11 cellular contexts compared by ENCODE assay signal in the genomic region with DNA sequence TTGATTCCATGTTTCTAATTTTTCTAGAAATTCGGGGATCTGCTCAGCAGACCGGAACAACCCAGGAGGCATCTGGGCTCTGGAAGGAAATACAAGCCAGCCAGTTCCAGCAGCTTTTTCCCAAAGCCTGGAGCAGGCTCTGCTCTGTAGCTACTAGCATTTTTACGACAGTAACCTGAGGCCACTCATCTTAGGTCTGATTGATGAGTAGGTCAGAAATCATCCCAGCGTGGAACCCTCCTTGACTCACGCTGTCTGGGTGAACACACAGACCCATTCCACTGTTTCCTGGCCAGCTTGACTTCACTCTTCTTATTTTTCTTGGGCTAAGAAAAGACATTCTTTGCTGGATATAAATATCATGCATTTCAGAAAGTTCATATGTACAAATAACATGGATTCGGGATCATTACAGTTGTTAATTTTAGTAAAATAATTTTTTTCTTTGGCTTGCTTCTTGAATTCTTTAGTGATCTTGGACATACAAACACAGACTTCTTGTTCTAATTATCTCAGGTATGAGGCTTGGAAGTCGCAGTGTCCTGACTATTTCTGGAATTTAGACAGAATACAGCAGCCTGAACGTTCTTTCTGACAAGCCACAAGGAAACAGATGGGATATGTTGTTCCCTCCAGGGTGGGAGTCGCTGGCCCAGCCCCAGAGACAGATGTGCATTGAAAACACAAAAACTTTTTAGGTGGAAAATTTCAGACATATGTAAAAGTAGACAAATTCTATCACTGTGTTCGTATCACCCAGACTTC. TPM values are rescaled to one million over a fixed set of nuclear protein-coding genes. Genes with fewer than 3 reads are reported as not detected.
A peak's percentile ranks its signal among the peaks of the same experiment; 100 is the strongest.
DNase-seq lines count a peak whose midpoint lies in the region; ATAC-seq and TF ChIP-seq lines count a peak whose summit lies in the region.
"Had no signal": no experiment of that assay in that cellular context is flagged by ENCODE, and none has a peak within 500 bp of the region (broad histone marks: within the 10 kb centered on the region; RNA-seq: fewer than 3 reads in every experiment).

No MANE protein-coding gene starts in this region.

- H3K27ac Mint-ChIP-seq in activated CD4-positive, alpha-beta T cell treated with anti-CD3 and anti-CD28 coated beads, Interleukin-2, amount 10 ng/mL, durations not matched to agents 24 days and 14 days, result no peak overlapping the region
- peak overlapping the region; percentile 86 for H3K27ac Mint-ChIP-seq in stimulated activated effector memory CD8-positive, alpha-beta T cell treated with anti-CD3 and anti-CD28 coated beads, Interleukin-12 subunit alpha, Interleukin-12 subunit beta, amount 100 ng/mL, for 72 hours
- H3K27ac Mint-ChIP-seq: endodermal cell had no signal

- no peaks in the 10 kb centered on the region for H3K36me3 Mint-ChIP-seq in activated CD4-positive, alpha-beta T cell treated with anti-CD3 and anti-CD28 coated beads, Interleukin-2, amount 10 ng/mL, durations not matched to agents 24 days and 14 days (ENCODE audit: low read depth)
- H3K36me3 Mint-ChIP-seq in stimulated activated effector memory CD8-positive, alpha-beta T cell treated with anti-CD3 and anti-CD28 coated beads, Interleukin-12 subunit alpha, Interleukin-12 subunit beta, amount 100 ng/mL, for 72 hours, result peaks cover 8% of the 10 kb centered on the region
- H3K36me3 Mint-ChIP-seq: CD4-positive, CD25-positive, alpha-beta regulatory T cell had no signal

- no peak for DNase-seq in activated CD4-positive, alpha-beta T cell treated with anti-CD3 and anti-CD28 coated beads, Interleukin-2, amount 10 ng/mL, durations not matched to agents 24 days and 14 days
- no peak for DNase-seq in activated CD4-positive, alpha-beta T cell treated with anti-CD3 and anti-CD28 coated beads for 1 hour
- DNase-seq in RPMI7951 (ENCODE audit: low read depth), result peak; percentile 96
- peak; percentile 82 for DNase-seq in fibroblast of gingiva (ENCODE audit: low read depth)
- DNase-seq in stimulated activated effector memory CD8-positive, alpha-beta T cell treated with anti-CD3 and anti-CD28 coated beads, Interleukin-12 subunit alpha, Interleukin-12 subunit beta, amount 100 ng/mL, for 72 hours (ENCODE audit: low spot score in 2 of 2), result no peak
- DNase-seq in left lung, result no peak
- no peak for DNase-seq in NCI-H146 (lab: John Stamatoyannopoulos, UW)
- DNase-seq: endodermal cell had no signal

- H3K4me3 ChIP-seq in left lung, result no peak overlapping the region

- H3K27me3 Mint-ChIP-seq in activated CD4-positive, alpha-beta T cell treated with anti-CD3 and anti-CD28 coated beads, Interleukin-2, amount 10 ng/mL, durations not matched to agents 24 days and 14 days, result peaks cover 22% of the 10 kb centered on the region

- H3K4me3 Mint-ChIP-seq in activated CD4-positive, alpha-beta T cell treated with anti-CD3 and anti-CD28 coated beads, Interleukin-2, amount 10 ng/mL, durations not matched to agents 24 days and 14 days, result peak overlapping the region; percentile 51
- peak overlapping the region; percentile 39 for H3K4me3 Mint-ChIP-seq in stimulated activated effector memory CD8-positive, alpha-beta T cell treated with anti-CD3 and anti-CD28 coated beads, Interleukin-12 subunit alpha, Interleukin-12 subunit beta, amount 100 ng/mL, for 72 hours
- H3K4me3 Mint-ChIP-seq: endodermal cell, neural crest cell had no signal

- no peak for TF ChIP-seq CTCF in left lung (IDR thresholded peaks at IDR 0.05)

- intact Hi-C loops in activated CD4-positive, alpha-beta T cell treated with anti-CD3 and anti-CD28 coated beads, Interleukin-2, amount 10 ng/mL, durations not matched to agents 24 days and 14 days (cut with micrococcal nuclease), result loop anchor here (5.0 to 10.0 kb wide), 5 partner anchors 240 to 1425 kb away; no protein-coding TSS in a partner anchor
- intact Hi-C loops in left lung (cut with DNase I), result no loop called here

- H3K27me3 ChIP-seq in left lung, result no peaks in the 10 kb centered on the region

- H3K9me3 Mint-ChIP-seq in activated CD4-positive, alpha-beta T cell treated with anti-CD3 and anti-CD28 coated beads, Interleukin-2, amount 10 ng/mL, durations not matched to agents 24 days and 14 days, result no peaks in the 10 kb centered on the region
- no peaks in the 10 kb centered on the region for H3K9me3 Mint-ChIP-seq in stimulated activated effector memory CD8-positive, alpha-beta T cell treated with anti-CD3 and anti-CD28 coated beads, Interleukin-12 subunit alpha, Interleukin-12 subunit beta, amount 100 ng/mL, for 72 hours
- H3K9me3 Mint-ChIP-seq: CD4-positive, CD25-positive, alpha-beta regulatory T cell; endodermal cell; neural crest cell had no signal

- ATAC-seq in stimulated activated effector memory CD8-positive, alpha-beta T cell treated with anti-CD3 and anti-CD28 coated beads, Interleukin-12 subunit alpha, Interleukin-12 subunit beta, amount 100 ng/mL, for 72 hours, result peak; percentile 67
- no peak for ATAC-seq in left lung
- no peak for ATAC-seq in GM19467 (IDR thresholded peaks at IDR 0.05; ENCODE audit: unreplicated experiment)

- no peaks in the 10 kb centered on the region for H3K36me3 ChIP-seq in left lung

- H3K27ac ChIP-seq in left lung, result no peak overlapping the region

- peaks cover 17% of the 10 kb centered on the region for H3K4me1 Mint-ChIP-seq in activated CD4-positive, alpha-beta T cell treated with anti-CD3 and anti-CD28 coated beads, Interleukin-2, amount 10 ng/mL, durations not matched to agents 24 days and 14 days
- no peaks in the 10 kb centered on the region for H3K4me1 Mint-ChIP-seq in stimulated activated effector memory CD8-positive, alpha-beta T cell treated with anti-CD3 and anti-CD28 coated beads, Interleukin-12 subunit alpha, Interleukin-12 subunit beta, amount 100 ng/mL, for 72 hours
- H3K4me1 Mint-ChIP-seq: endodermal cell had no signal

- no peaks in the 10 kb centered on the region for H3K9me3 ChIP-seq in left lung

- peaks cover 0 to 8% of the 10 kb centered on the region in 2 donors for H3K4me1 ChIP-seq in left lung

RNA-seq across cellular contexts. Expression of a gene that starts 54.6 kb away (rescaled TPM):
- total RNA-seq in activated CD4-positive, alpha-beta T cell treated with anti-CD3 and anti-CD28 coated beads, Interleukin-2, amount 10 ng/mL, durations not matched to agents 24 days and 14 days, result 79.6 and 83.4 TPM in 2 replicates
- total RNA-seq in RPMI7951 (2014; rRNA removed; shearing (Covaris generic)), result 61.2 and 62.5 TPM in 2 replicates
- 10 to 100 TPM; 71.6 to 77.0 TPM for total RNA-seq in left lung

Comparison
In these comparisons a context has a peak if more than half of its experiments do, and no peak if none do; other contexts are left out.
1. DNase-seq: peak in RPMI7951 (single experiment) and fibroblast of gingiva (single experiment); none in activated CD4-positive, alpha-beta T cell treated with anti-CD3 and anti-CD28 coated beads, Interleukin-2, amount 10 ng/mL, durations not matched to agents 24 days and 14 days (single experiment), activated CD4-positive, alpha-beta T cell treated with anti-CD3 and anti-CD28 coated beads for 1 hour (single experiment), stimulated activated effector memory CD8-positive, alpha-beta T cell treated with anti-CD3 and anti-CD28 coated beads, Interleukin-12 subunit alpha, Interleukin-12 subunit beta, amount 100 ng/mL, for 72 hours (0 of 2), left lung (0 of 2) and NCI-H146 (single experiment).